8 cellular contexts compared by ENCODE assay signal in the genomic region with DNA sequence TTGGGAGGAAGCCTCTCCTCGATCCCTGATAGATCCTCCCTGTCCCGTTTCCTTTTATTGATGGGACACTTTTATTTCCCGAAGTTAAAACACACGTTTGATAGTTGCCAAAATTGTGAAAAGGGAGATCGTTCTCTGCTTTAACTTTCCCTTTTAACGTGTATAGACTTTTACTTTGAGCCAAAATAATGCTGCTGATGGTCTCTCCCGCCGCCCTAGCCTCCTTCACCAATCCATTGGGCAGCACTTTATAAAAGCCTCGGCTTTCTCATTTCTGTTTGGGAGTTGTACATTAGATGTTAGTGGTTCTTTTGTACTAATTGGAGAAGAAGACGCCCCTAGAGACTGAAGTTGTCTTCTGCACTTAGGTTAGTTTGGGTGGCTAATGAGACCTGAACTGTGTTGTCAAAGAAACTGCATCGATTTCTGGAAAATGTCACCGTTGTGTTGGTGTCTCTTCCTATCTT. TPM values are rescaled to one million over a fixed set of nuclear protein-coding genes. Genes with fewer than 3 reads are reported as not detected.
DNase-seq lines count a peak whose midpoint lies in the region; ATAC-seq and TF ChIP-seq lines count a peak whose summit lies in the region.

No MANE protein-coding gene starts in this region.

- H3K27me3 ChIP-seq in liver (ENCODE audit: control insufficient read depth in 4 of 4, insufficient read depth in 4 of 4, low read length in 3 of 4): no peaks in the 10 kb centered on the region
- H3K27me3 ChIP-seq in testis: no peaks in the 10 kb centered on the region

- no peak for TF ChIP-seq RAD21 in liver (IDR thresholded peaks at IDR 0.05)

- TF ChIP-seq POLR2A in testis (IDR thresholded peaks at IDR 0.05): no peak

- TF ChIP-seq CTCF in astrocyte of the spinal cord (IDR thresholded peaks at IDR 0.05; ENCODE audit: low read depth, low read length) (peak; percentile 22), liver (IDR thresholded peaks at IDR 0.05; ENCODE audit: low read depth, low read length, missing input control) (no peak), testis (IDR thresholded peaks at IDR 0.05) (peak in 1 of 3 experiments; percentile 12), omental fat pad (IDR thresholded peaks at IDR 0.05) (no peak)

- no peak for ATAC-seq in esophagus mucosa
- no peak for ATAC-seq in omental fat pad (ENCODE audit: low FRiP score)

- H3K4me1 ChIP-seq in liver (ENCODE audit: control insufficient read depth in 4 of 4, insufficient read depth in 4 of 4, low read length in 3 of 4) (peaks cover 1 to 20% (median 10%) of the 10 kb centered on the region in 4 donors), testis (no peaks in the 10 kb centered on the region)

- in situ Hi-C loops in G401 (cut with HindIII; ENCODE audit: low sequenced_read_pairs) (no loop called here), astrocyte of the spinal cord (cut with HindIII; ENCODE audit: low sequenced_read_pairs) (no loop called here)

- no peak overlapping the region for H3K27ac ChIP-seq in liver (ENCODE audit: low read depth in 1 of 2, low read length in 2 of 2)
- H3K27ac ChIP-seq in testis: no peak overlapping the region

- peak; percentile 36 for DNase-seq in G401 (ENCODE audit: low spot score)
- peak; percentile 1 for DNase-seq in M059J (ENCODE audit: low read depth)
- peak; percentile 20 for DNase-seq in astrocyte of the spinal cord (ENCODE audit: low read depth, low spot score)
- DNase-seq in testis: no peak
- no peak for DNase-seq in omental fat pad (ENCODE audit: low spot score)
- DNase-seq in SHP77 treated with DMSO at 0.1 percent for 48 hours (lab: John Stamatoyannopoulos, UW): no peak

- WGBS in liver: 10% methylated on average over 12 of the region's 12 CpGs
- 2 to 5% methylated on average over 12 of the region's 12 CpGs for WGBS in testis, 2 donors

- intact Hi-C loops in testis (cut with DNase I; ENCODE audit: low total_unique reads): no loop called here

- H3K36me3 ChIP-seq in liver (ENCODE audit: control insufficient read depth in 4 of 4, insufficient read depth in 3 of 4, low read depth in 1 of 4, low read length in 3 of 4): no peaks in the 10 kb centered on the region
- no peaks in the 10 kb centered on the region for H3K36me3 ChIP-seq in testis (ENCODE audit: low read depth, missing control alignments)

- H3K9ac ChIP-seq in liver (ENCODE audit: low read depth in 1 of 2, low read length in 2 of 2): peak overlapping the region; percentile 30 to 50

- H3K9me3 ChIP-seq in liver (ENCODE audit: control insufficient read depth in 4 of 4, low read length in 3 of 4): no peaks in the 10 kb centered on the region
- no peaks in the 10 kb centered on the region for H3K9me3 ChIP-seq in testis

- H3K4me3 ChIP-seq in astrocyte of the spinal cord (ENCODE audit: low read depth, low read length) (peak overlapping the region; percentile 91), liver (ENCODE audit: low read depth in 1 of 3, low read length in 3 of 3) (peak overlapping the region; percentile 53 to 67 (median 56)), testis (peak overlapping the region; percentile 71 to 85)

TF ChIP-seq in liver, 16 proteins besides CTCF, POLR2A, EP300 and RAD21:
- TF ChIP-seq YY1 (IDR thresholded peaks at IDR 0.05) (no peak), JUND (IDR thresholded peaks at IDR 0.05) (no peak), NR2F2 (IDR thresholded peaks at IDR 0.05) (no peak), TAF1 (conservative IDR thresholded peaks at IDR 0.05) (no peak), SP1 (IDR thresholded peaks at IDR 0.05) (no peak), GABPA (IDR thresholded peaks at IDR 0.05 in 1 of 2, conservative IDR thresholded peaks at IDR 0.05 in 1 of 2) (no peak), RXRA (IDR thresholded peaks at IDR 0.05) (no peak)
- TF ChIP-seq, protein P1, sequence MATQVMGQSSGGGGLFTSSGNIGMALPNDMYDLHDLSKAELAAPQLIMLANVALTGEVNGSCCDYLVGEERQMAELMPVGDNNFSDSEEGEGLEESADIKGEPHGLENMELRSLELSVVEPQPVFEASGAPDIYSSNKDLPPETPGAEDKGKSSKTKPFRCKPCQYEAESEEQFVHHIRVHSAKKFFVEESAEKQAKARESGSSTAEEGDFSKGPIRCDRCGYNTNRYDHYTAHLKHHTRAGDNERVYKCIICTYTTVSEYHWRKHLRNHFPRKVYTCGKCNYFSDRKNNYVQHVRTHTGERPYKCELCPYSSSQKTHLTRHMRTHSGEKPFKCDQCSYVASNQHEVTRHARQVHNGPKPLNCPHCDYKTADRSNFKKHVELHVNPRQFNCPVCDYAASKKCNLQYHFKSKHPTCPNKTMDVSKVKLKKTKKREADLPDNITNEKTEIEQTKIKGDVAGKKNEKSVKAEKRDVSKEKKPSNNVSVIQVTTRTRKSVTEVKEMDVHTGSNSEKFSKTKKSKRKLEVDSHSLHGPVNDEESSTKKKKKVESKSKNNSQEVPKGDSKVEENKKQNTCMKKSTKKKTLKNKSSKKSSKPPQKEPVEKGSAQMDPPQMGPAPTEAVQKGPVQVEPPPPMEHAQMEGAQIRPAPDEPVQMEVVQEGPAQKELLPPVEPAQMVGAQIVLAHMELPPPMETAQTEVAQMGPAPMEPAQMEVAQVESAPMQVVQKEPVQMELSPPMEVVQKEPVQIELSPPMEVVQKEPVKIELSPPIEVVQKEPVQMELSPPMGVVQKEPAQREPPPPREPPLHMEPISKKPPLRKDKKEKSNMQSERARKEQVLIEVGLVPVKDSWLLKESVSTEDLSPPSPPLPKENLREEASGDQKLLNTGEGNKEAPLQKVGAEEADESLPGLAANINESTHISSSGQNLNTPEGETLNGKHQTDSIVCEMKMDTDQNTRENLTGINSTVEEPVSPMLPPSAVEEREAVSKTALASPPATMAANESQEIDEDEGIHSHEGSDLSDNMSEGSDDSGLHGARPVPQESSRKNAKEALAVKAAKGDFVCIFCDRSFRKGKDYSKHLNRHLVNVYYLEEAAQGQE (IDR thresholded peaks at IDR 0.05): no peak
- TF ChIP-seq, protein P2, sequence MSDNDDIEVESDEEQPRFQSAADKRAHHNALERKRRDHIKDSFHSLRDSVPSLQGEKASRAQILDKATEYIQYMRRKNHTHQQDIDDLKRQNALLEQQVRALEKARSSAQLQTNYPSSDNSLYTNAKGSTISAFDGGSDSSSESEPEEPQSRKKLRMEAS (IDR thresholded peaks at IDR 0.05): no peak

RNA-seq across cellular contexts. Expression of a gene that starts 1.4 kb away (rescaled TPM):
- 0.58 and 0.74 TPM in 2 replicates for total RNA-seq in G401 (2014; rRNA removed; shearing (Covaris generic))
- 0.05 and 0.57 TPM in 2 replicates for total RNA-seq in M059J (2014; rRNA removed; shearing (Covaris generic))
- total RNA-seq in liver: 1 to 10 TPM in 1 of 2 donors, under 1 TPM in 1; 0.61 to 3.0 TPM
- polyA plus RNA-seq in liver: under 1 TPM; 0.36 to 0.61 TPM
- total RNA-seq in testis: 10 to 100 TPM; 19.4 to 22.4 TPM
- polyA plus RNA-seq in testis (ENCODE audit: insufficient read depth, low read depth, low replicate concordance): 8.1 TPM
- 17.5 TPM for total RNA-seq in esophagus mucosa
- 10 to 100 TPM; 10.5 to 15.9 (median 11.5) TPM for total RNA-seq in omental fat pad

Comparison
In these comparisons a context has a peak if more than half of its experiments do, and no peak if none do; other contexts are left out.
1. DNase-seq: peak in G401 (single experiment), M059J (single experiment) and astrocyte of the spinal cord (single experiment); none in testis (single experiment), omental fat pad (single experiment) and SHP77 treated with DMSO at 0.1 percent for 48 hours (single experiment).
2. Peak in every context shown above with its lines, with median percentiles within 50 percentile points of each other: H3K4me3 ChIP-seq.